In genomic region chr12:16352481-16352880, GRCh38 we compare ENCODE assay signal across 1 cellular context.
TF ChIP-seq lines count a peak whose summit lies in the region.

No MANE protein-coding gene starts in this region.

TF ChIP-seq in SK-N-SH treated with all-trans-retinoic acid at 6 μM for 48 hours, 23 proteins besides CTCF, POLR2A, EP300 and RAD21 (continued from another document):
- TF ChIP-seq TSHZ2 (CRISPR knock-in tag; IDR thresholded peaks at IDR 0.05) (no peak), ZNF8 (CRISPR knock-in tag; IDR thresholded peaks at IDR 0.05) (no peak), ESRRG (CRISPR knock-in tag; IDR thresholded peaks at IDR 0.05) (no peak), ZNF70 (CRISPR knock-in tag; IDR thresholded peaks at IDR 0.05) (no peak), BACH2 (CRISPR knock-in tag; IDR thresholded peaks at IDR 0.05; ENCODE audit: borderline replicate concordance) (no peak)
